In the genomic region with DNA sequence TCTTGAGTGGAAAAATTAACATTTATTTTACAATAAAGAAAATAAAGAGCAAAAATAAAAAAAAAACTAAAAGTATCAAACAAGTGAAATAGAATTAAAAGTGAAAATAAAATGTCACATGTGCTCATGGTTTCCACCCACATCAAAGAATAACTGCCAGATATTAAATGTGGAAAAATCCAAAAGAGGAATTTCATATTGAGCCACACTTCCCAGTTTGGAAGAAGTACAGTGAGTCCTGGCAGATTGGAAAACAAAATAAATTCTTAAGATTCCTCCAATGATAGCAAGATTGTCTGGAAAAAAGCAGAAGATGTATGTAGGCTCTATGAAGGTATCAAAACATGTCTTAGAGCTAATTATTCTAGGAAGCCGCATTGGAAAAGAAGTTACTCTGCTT, we compare ENCODE assay signal across 17 cellular contexts.
DNase-seq lines count a peak whose midpoint lies in the region; ATAC-seq and TF ChIP-seq lines count a peak whose summit lies in the region.
"Had no signal": no experiment of that assay in that cellular context is flagged by ENCODE, and none has a peak within 500 bp of the region (broad histone marks: within the 10 kb centered on the region; RNA-seq: fewer than 3 reads in every experiment).

No MANE protein-coding gene starts in this region.

- no peaks in the 10 kb centered on the region for H3K4me1 Mint-ChIP-seq in effector memory CD8-positive, alpha-beta T cell (ENCODE audit: low read depth in 2 of 2)

- TF ChIP-seq CTCF in AG10803 (conservative IDR thresholded peaks at IDR 0.05; ENCODE audit: low read length) (no peak), fibroblast of villous mesenchyme (IDR thresholded peaks at IDR 0.05; ENCODE audit: insufficient read depth, low read depth, low read length) (no peak), PC-9 (conservative IDR thresholded peaks at IDR 0.05) (no peak)

- H3K79me2 ChIP-seq in PC-9 (ENCODE audit: low read depth) = no peaks in the 10 kb centered on the region

- peak; percentile 7 for DNase-seq in AG10803 (ENCODE audit: low read depth)
- peak; percentile 4 for DNase-seq in GM04504 (ENCODE audit: low read depth)
- DNase-seq in adipocyte (ENCODE audit: low read depth) = peak; percentile 54
- peak; percentile 46 for DNase-seq in fibroblast of villous mesenchyme (ENCODE audit: low read depth)
- DNase-seq in effector memory CD8-positive, alpha-beta T cell = no peak
- no peak for DNase-seq in retina
- DNase-seq in PC-9 = no peak
- DNase-seq in HuH-7.5 (ENCODE audit: low spot score) = no peak
- DNase-seq: 8988T; AML-193; Caco-2; CD4-positive, alpha-beta T cell; GM23248 had no signal

- H3K36me3 ChIP-seq in adipocyte (ENCODE audit: control insufficient read depth, insufficient read depth, low read length, severe bottlenecking) = no peaks in the 10 kb centered on the region
- H3K36me3 ChIP-seq in PC-9 (ENCODE audit: low read depth) = no peaks in the 10 kb centered on the region
- H3K36me3 ChIP-seq: HAP-1 had no signal

- no peak for ATAC-seq in effector memory CD8-positive, alpha-beta T cell (replicated peaks)
- ATAC-seq: GM12878, K562 had no signal

- no peaks in the 10 kb centered on the region for H3K27me3 ChIP-seq in adipocyte (replicated peaks; ENCODE audit: control insufficient read depth, insufficient read depth, low read length)
- H3K27me3 ChIP-seq in PC-9 (ENCODE audit: insufficient read depth, low read depth) = no peaks in the 10 kb centered on the region

- CTCF ChIA-PET in PC-9 (lab: Charles Lee) = no interaction called here

- no TSS peak for BruUV-seq in PC-9 (replicated peaks; lab: Mats Ljungman, UMichigan)

- H3K4me3 ChIP-seq in AG10803 (ENCODE audit: low read length) (no peak overlapping the region), adipocyte (ENCODE audit: low read length) (no peak overlapping the region), fibroblast of villous mesenchyme (ENCODE audit: low read depth, low read length) (no peak overlapping the region), PC-9 (no peak overlapping the region)
- H3K4me3 ChIP-seq: GM12878, GM23248, HAP-1, K562 had no signal

- H3F3A ChIP-seq in PC-9 (ENCODE audit: insufficient read depth, low read depth) = no peaks in the 10 kb centered on the region

- intact Hi-C loops in PC-9 (cut with micrococcal nuclease; ENCODE audit: unreplicated experiment) = no loop called here

- H3K36me3 Mint-ChIP-seq in effector memory CD8-positive, alpha-beta T cell (ENCODE audit: insufficient read depth) = no peaks in the 10 kb centered on the region

- no peak overlapping the region for H3K27ac ChIP-seq in PC-9
- H3K27ac ChIP-seq: C4-2B, GM23248 had no signal

- H4K20me1 ChIP-seq in PC-9 (ENCODE audit: insufficient read depth) = no peaks in the 10 kb centered on the region

- peaks cover 0 to 5% of the 10 kb centered on the region in 2 donors for H3K9me3 Mint-ChIP-seq in effector memory CD8-positive, alpha-beta T cell

- no peak overlapping the region for H3K4me2 ChIP-seq in PC-9

- POLR2A ChIA-PET in PC-9 (lab: Charles Lee; ENCODE audit: unreplicated experiment) = no interaction called here

- H3K9me3 ChIP-seq in adipocyte (ENCODE audit: control insufficient read depth, low read length) (peaks cover 4% of the 10 kb centered on the region), PC-9 (ENCODE audit: insufficient read depth, low read depth) (no peaks in the 10 kb centered on the region)
- H3K9me3 ChIP-seq: Caco-2, HAP-1 had no signal

- H2AFZ ChIP-seq in PC-9 = no peak overlapping the region
- H2AFZ ChIP-seq: GM23248 had no signal

- no peak overlapping the region for H3K9ac ChIP-seq in adipocyte (ENCODE audit: low read length)
- H3K9ac ChIP-seq: GM23248 had no signal

- H3K4me3 Mint-ChIP-seq in effector memory CD8-positive, alpha-beta T cell = no peak overlapping the region
- H3K4me3 Mint-ChIP-seq: CD4-positive, alpha-beta T cell had no signal

- H3K27ac Mint-ChIP-seq in effector memory CD8-positive, alpha-beta T cell = no peak overlapping the region
- H3K27ac Mint-ChIP-seq: CD4-positive, alpha-beta T cell had no signal

- H3K9me2 ChIP-seq in PC-9 (ENCODE audit: insufficient read depth) = no peaks in the 10 kb centered on the region

- H3K27me3 Mint-ChIP-seq in effector memory CD8-positive, alpha-beta T cell = no peaks in the 10 kb centered on the region
- H3K27me3 Mint-ChIP-seq: CD4-positive, alpha-beta T cell had no signal

- H3K4me1 ChIP-seq in adipocyte (ENCODE audit: control insufficient read depth, insufficient read depth, low read length) (peaks cover 12% of the 10 kb centered on the region), PC-9 (replicated peaks; ENCODE audit: insufficient read depth) (no peaks in the 10 kb centered on the region)
- H3K4me1 ChIP-seq: Caco-2, HAP-1 had no signal

Comparison
In these comparisons a context has a peak if more than half of its experiments do, and no peak if none do; other contexts are left out.
1. DNase-seq: peak in AG10803 (single experiment), GM04504 (single experiment), adipocyte (single experiment) and fibroblast of villous mesenchyme (single experiment); none in effector memory CD8-positive, alpha-beta T cell (0 of 3), retina (single experiment), PC-9 (0 of 2) and HuH-7.5 (single experiment).